ENCODE assay signal across 16 cellular contexts in the genomic region with DNA sequence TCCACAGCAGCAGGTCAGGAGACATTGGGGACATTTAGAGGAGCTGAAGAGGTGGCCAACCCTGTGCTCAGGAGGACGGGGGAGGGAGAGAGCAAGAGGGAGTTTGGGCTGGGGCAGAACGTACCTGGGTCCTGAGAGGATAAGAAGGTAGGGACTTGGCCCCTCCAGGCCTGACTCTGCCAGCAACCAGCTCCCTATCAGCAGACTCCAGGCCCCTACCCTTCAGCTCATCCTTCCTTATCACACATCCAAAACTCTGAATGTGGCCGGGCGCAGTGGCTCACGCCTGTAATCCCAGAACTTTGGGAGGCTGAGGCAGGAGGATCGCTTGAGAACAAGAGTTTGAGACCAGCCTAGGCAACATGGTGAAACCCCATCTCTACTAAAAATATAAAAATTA. TPM values are rescaled to one million over a fixed set of nuclear protein-coding genes. Genes with fewer than 3 reads are reported as not detected.
A peak's percentile ranks its signal among the peaks of the same experiment; 100 is the strongest.
DNase-seq lines count a peak whose midpoint lies in the region; ATAC-seq and TF ChIP-seq lines count a peak whose summit lies in the region.
"Had no signal": no experiment of that assay in that cellular context is flagged by ENCODE, and none has a peak within 500 bp of the region (broad histone marks: within the 10 kb centered on the region; RNA-seq: fewer than 3 reads in every experiment).

No MANE protein-coding gene starts in this region.

- intact Hi-C loops in left lung (cut with DNase I): no loop called here

- peaks cover 6% of the 10 kb centered on the region for H3K4me1 Mint-ChIP-seq in stimulated activated naive CD8-positive, alpha-beta T cell treated with anti-CD3 and anti-CD28 coated beads, Interleukin-15, Interleukin-2, amounts not matched to agents 100 ng/mL and 50 ng/mL, for 24 hours (ENCODE audit: low read depth)
- peaks cover 27% of the 10 kb centered on the region for H3K4me1 Mint-ChIP-seq in stimulated activated naive CD8-positive, alpha-beta T cell treated with anti-CD3 and anti-CD28 coated beads, Interleukin-15, amount 100 ng/mL, for 72 hours

- peak overlapping the region; percentile 59 for H3K27ac Mint-ChIP-seq in stimulated activated naive CD8-positive, alpha-beta T cell treated with anti-CD3 and anti-CD28 coated beads, Interleukin-15, Interleukin-2, amounts not matched to agents 100 ng/mL and 50 ng/mL, for 24 hours
- no peak overlapping the region for H3K27ac Mint-ChIP-seq in stimulated activated naive CD8-positive, alpha-beta T cell treated with anti-CD3 and anti-CD28 coated beads, Interleukin-15, amount 100 ng/mL, for 72 hours

- H3K36me3 ChIP-seq in RWPE2 (ENCODE audit: low read depth): no peaks in the 10 kb centered on the region
- H3K36me3 ChIP-seq in left lung: no peaks in the 10 kb centered on the region
- H3K36me3 ChIP-seq: HAP-1 had no signal

- H3K4me3 ChIP-seq in RWPE2 (ENCODE audit: severe bottlenecking) (no peak overlapping the region), left lung (no peak overlapping the region)
- H3K4me3 ChIP-seq: A549, HAP-1 had no signal

- H3K4me1 ChIP-seq in RWPE2 (ENCODE audit: insufficient read depth, poor library complexity, severe bottlenecking): no peaks in the 10 kb centered on the region
- H3K4me1 ChIP-seq in left lung: peaks cover 6 to 20% of the 10 kb centered on the region in 2 donors
- H3K4me1 ChIP-seq: BE2C had no signal

- no peaks in the 10 kb centered on the region for H3K9me3 Mint-ChIP-seq in stimulated activated naive CD8-positive, alpha-beta T cell treated with anti-CD3 and anti-CD28 coated beads, Interleukin-15, Interleukin-2, amounts not matched to agents 100 ng/mL and 50 ng/mL, for 24 hours
- no peaks in the 10 kb centered on the region for H3K9me3 Mint-ChIP-seq in stimulated activated naive CD8-positive, alpha-beta T cell treated with anti-CD3 and anti-CD28 coated beads, Interleukin-15, amount 100 ng/mL, for 72 hours
- H3K9me3 Mint-ChIP-seq: CD8-positive, alpha-beta memory T cell had no signal

- H3K36me3 Mint-ChIP-seq in stimulated activated naive CD8-positive, alpha-beta T cell treated with anti-CD3 and anti-CD28 coated beads, Interleukin-15, Interleukin-2, amounts not matched to agents 100 ng/mL and 50 ng/mL, for 24 hours (ENCODE audit: low read depth): no peaks in the 10 kb centered on the region

- H3K27ac ChIP-seq in RWPE2 (ENCODE audit: poor library complexity, severe bottlenecking): no peak overlapping the region
- no peak overlapping the region for H3K27ac ChIP-seq in left lung
- H3K27ac ChIP-seq: A549 had no signal

- no peak for DNase-seq in stimulated activated naive CD8-positive, alpha-beta T cell treated with anti-CD3 and anti-CD28 coated beads, Interleukin-15, amount 100 ng/mL, for 72 hours
- DNase-seq in RWPE2 (ENCODE audit: low spot score) (peak; percentile 73), erythroblast (lab: John Stamatoyannopoulos, UW) (peak; percentile 54 to 73), NCI-H446 treated with DMSO at 0.1 percent for 48 hours (lab: John Stamatoyannopoulos, UW) (no peak), left lung (no peak), NCI-H128 (lab: John Stamatoyannopoulos, UW; ENCODE audit: unreplicated experiment) (no peak)
- DNase-seq: BE2C; CD8-positive, alpha-beta memory T cell; DMS53; GF-D8 had no signal

- H3K27me3 ChIP-seq in RWPE2 (ENCODE audit: insufficient read depth, poor library complexity, severe bottlenecking) (peaks cover 18% of the 10 kb centered on the region), left lung (peaks cover 17 to 23% of the 10 kb centered on the region in 2 donors)
- H3K27me3 ChIP-seq: BE2C had no signal

- H3K4me3 Mint-ChIP-seq in stimulated activated naive CD8-positive, alpha-beta T cell treated with anti-CD3 and anti-CD28 coated beads, Interleukin-15, Interleukin-2, amounts not matched to agents 100 ng/mL and 50 ng/mL, for 24 hours: no peak overlapping the region
- H3K4me3 Mint-ChIP-seq in stimulated activated naive CD8-positive, alpha-beta T cell treated with anti-CD3 and anti-CD28 coated beads, Interleukin-15, amount 100 ng/mL, for 72 hours: no peak overlapping the region
- H3K4me3 Mint-ChIP-seq: CD14-positive monocyte had no signal

- TF ChIP-seq POLR2A in erythroblast (IDR thresholded peaks at IDR 0.05; ENCODE audit: low read length): no peak

- no peaks in the 10 kb centered on the region for H3K9me3 ChIP-seq in RWPE2 (ENCODE audit: severe bottlenecking)
- no peaks in the 10 kb centered on the region for H3K9me3 ChIP-seq in left lung
- H3K9me3 ChIP-seq: A549, BE2C, HAP-1 had no signal

- no peaks in the 10 kb centered on the region for H3K27me3 Mint-ChIP-seq in stimulated activated naive CD8-positive, alpha-beta T cell treated with anti-CD3 and anti-CD28 coated beads, Interleukin-15, Interleukin-2, amounts not matched to agents 100 ng/mL and 50 ng/mL, for 24 hours
- no peaks in the 10 kb centered on the region for H3K27me3 Mint-ChIP-seq in stimulated activated naive CD8-positive, alpha-beta T cell treated with anti-CD3 and anti-CD28 coated beads, Interleukin-15, amount 100 ng/mL, for 72 hours
- H3K27me3 Mint-ChIP-seq: CD8-positive, alpha-beta memory T cell had no signal

- TF ChIP-seq CTCF in RWPE2 (IDR thresholded peaks at IDR 0.05; ENCODE audit: poor library complexity, severe bottlenecking) (no peak), left lung (IDR thresholded peaks at IDR 0.05) (no peak)

- no peak for ATAC-seq in stimulated activated naive CD8-positive, alpha-beta T cell treated with anti-CD3 and anti-CD28 coated beads, Interleukin-15, amount 100 ng/mL, for 72 hours
- no peak for ATAC-seq in RWPE2 (ENCODE audit: low read depth)
- ATAC-seq in left lung: no peak
- ATAC-seq: A549, HepG2 had no signal

RNA-seq across cellular contexts. Expression of gene STMN3, which starts 5.0 kb away (rescaled TPM):
- total RNA-seq in left lung: 10 to 100 TPM; 12.6 to 13.1 TPM

RNA-seq across cellular contexts. Expression of gene RTEL1, which starts 9.9 kb away (rescaled TPM):
- total RNA-seq in left lung: 10 to 100 TPM; 22.3 to 38.8 TPM

RNA-seq across cellular contexts. Expression of gene GMEB2, which starts 21.3 kb away (rescaled TPM):
- total RNA-seq in left lung: 1 to 10 TPM; 8.1 to 9.8 TPM

RNA-seq across cellular contexts. Expression of gene TNFRSF6B, which starts 48.3 kb away (rescaled TPM):
- 10 to 100 TPM in 1 of 2 donors, 1 to 10 TPM in 1; 3.6 to 17.6 TPM for total RNA-seq in left lung
- total RNA-seq: CD8-positive, alpha-beta memory T cell; H1; HepG2 had no signal

RNA-seq across cellular contexts. Expression of gene ARFRP1, which starts 59.6 kb away (rescaled TPM):
- total RNA-seq in left lung: 10 to 100 TPM; 38.2 to 46.9 TPM

Comparison
In these comparisons a context has a peak if more than half of its experiments do, and no peak if none do; other contexts are left out.
1. DNase-seq: peak in RWPE2 (single experiment) and erythroblast (2 of 2); none in stimulated activated naive CD8-positive, alpha-beta T cell treated with anti-CD3 and anti-CD28 coated beads, Interleukin-15, amount 100 ng/mL, for 72 hours (0 of 2), NCI-H446 treated with DMSO at 0.1 percent for 48 hours (single experiment), left lung (0 of 2) and NCI-H128 (single experiment).